In genomic region chr3:158369279-158369678, GRCh38 we compare ENCODE assay signal across 19 cellular contexts.
"Had no signal": no experiment of that assay in that cellular context is flagged by ENCODE, and none has a peak within 500 bp of the region (broad histone marks: within the 10 kb centered on the region; RNA-seq: fewer than 3 reads in every experiment).

No MANE protein-coding gene starts in this region.

- ATAC-seq: activated CD8-positive, alpha-beta T cell treated with anti-CD3 and anti-CD28 coated beads, Interleukin-2, amount 10 ng/mL, durations not matched to agents 7 days and 5 days; activated T-cell treated with anti-CD3 and anti-CD28 coated beads, Interleukin-2, amount 50 U/mL, for 72 hours had no signal

- DNase-seq: activated B cell treated with CpG ODN at 0.5 μM for 24 hours; activated CD4-positive, alpha-beta T cell treated with anti-CD3 and anti-CD28 coated beads for 48 hours; activated CD8-positive, alpha-beta memory T cell treated with anti-CD3 and anti-CD28 coated beads, Interleukin-2, amount 50 U/mL, for 4 hours; activated CD8-positive, alpha-beta T cell treated with anti-CD3 and anti-CD28 coated beads, Interleukin-2, amount 10 ng/mL, durations not matched to agents 7 days and 5 days; activated gamma-delta T cell; activated T-cell treated with anti-CD3 and anti-CD28 coated beads, Interleukin-2, amount 50 U/mL, for 72 hours; amniotic stem cell; central memory CD4-positive, alpha-beta T cell; cortex of kidney; effector memory CD4-positive, alpha-beta T cell; foreskin fibroblast; head of caudate nucleus; immature natural killer cell; mesendoderm; nucleus accumbens; stimulated activated CD4-positive, alpha-beta T cell treated with anti-CD3 and anti-CD28 coated beads, Interleukin-15, amount 100 ng/mL, for 24 hours; stimulated activated CD4-positive, alpha-beta T cell treated with anti-CD3 and anti-CD28 coated beads, Interleukin-4, amount 100 ng/mL, for 24 hours; stimulated activated naive CD4-positive, alpha-beta T cell; tibial artery had no signal
